Comparison of ENCODE assay signal across 14 cellular contexts in genomic region chr1:166902279-166902678, GRCh38. TPM values are rescaled to one million over a fixed set of nuclear protein-coding genes. Genes with fewer than 3 reads are reported as not detected.
A peak's percentile ranks its signal among the peaks of the same experiment; 100 is the strongest.
DNase-seq lines count a peak whose midpoint lies in the region; ATAC-seq and TF ChIP-seq lines count a peak whose summit lies in the region.
"Had no signal": no experiment of that assay in that cellular context is flagged by ENCODE, and none has a peak within 500 bp of the region (broad histone marks: within the 10 kb centered on the region; RNA-seq: fewer than 3 reads in every experiment).

No MANE protein-coding gene starts in this region.

- H3K4me2 ChIP-seq in Karpas-422 (ENCODE audit: low read depth, low read length, poor library complexity, severe bottlenecking), result no peak overlapping the region

- H3K27ac ChIP-seq in esophagus (ENCODE audit: low read depth in 2 of 2, low read length in 1 of 2) (peak overlapping the region; percentile 24 to 63), Karpas-422 (ENCODE audit: low read length) (no peak overlapping the region)
- H3K27ac ChIP-seq: ascending aorta, suprapubic skin had no signal

- peak; percentile 46 to 52 (median 50) for ATAC-seq in natural killer cell
- ATAC-seq in natural killer cell treated with Interleukin-12 subunit alpha and Interleukin-12 subunit beta and Interleukin-15 and Interleukin-18, amount 100 ng/mL, for 72 hours, result no peak
- peak; percentile 68 to 82 for ATAC-seq in stimulated activated naive B cell treated with anti-CD40 and anti-IgM and Interleukin-4, amounts not matched to agents 10 μg/mL and 1 μg/mL and 100 μg/mL, for 72 hours (replicated peaks)
- ATAC-seq: GM12878 had no signal

- H3K36me3 ChIP-seq in esophagus (ENCODE audit: control insufficient read depth in 2 of 2, insufficient read depth in 2 of 2, low read length in 1 of 2) (no peaks in the 10 kb centered on the region), Karpas-422 (ENCODE audit: insufficient read depth, low read length) (no peaks in the 10 kb centered on the region)
- H3K36me3 ChIP-seq: ascending aorta, suprapubic skin had no signal

- no peaks in the 10 kb centered on the region for H3K79me2 ChIP-seq in Karpas-422 (ENCODE audit: low read length)

- whole genome bisulfite sequencing in esophagus, 2 donors, result 55 to 67% methylated on average over 1 of the region's 1 CpG

- H2AFZ ChIP-seq in Karpas-422 (ENCODE audit: low read length), result no peak overlapping the region

- H3K4me1 Mint-ChIP-seq in natural killer cell, result peaks cover 10 to 11% of the 10 kb centered on the region in 2 donors
- H3K4me1 Mint-ChIP-seq in natural killer cell treated with Interleukin-12 subunit alpha and Interleukin-12 subunit beta and Interleukin-15 and Interleukin-18, amount 100 ng/mL, for 72 hours (ENCODE audit: low read depth in 2 of 2), result peaks cover 10 to 20% of the 10 kb centered on the region in 2 donors
- H3K4me1 Mint-ChIP-seq in stimulated activated naive B cell treated with anti-CD40 and anti-IgM and Interleukin-4, amounts not matched to agents 10 μg/mL and 1 μg/mL and 100 μg/mL, for 72 hours, result peaks cover 6 to 12% of the 10 kb centered on the region in 2 donors
- H3K4me1 Mint-ChIP-seq in T-helper 2 cell treated with Interferon-gamma antibody and Interleukin-4, amounts not matched to agents 5 μg/mL and 100 μg/mL, for 36 hours (ENCODE audit: low read depth), result peaks cover 31% of the 10 kb centered on the region

- TF ChIP-seq CTCF in natural killer cell (IDR thresholded peaks at IDR 0.05), result no peak

- no peaks in the 10 kb centered on the region for H3K9me2 ChIP-seq in Karpas-422 (replicated peaks; ENCODE audit: insufficient read depth, low read length)

- peaks cover 0 to 9% of the 10 kb centered on the region in 2 donors for H3K27me3 Mint-ChIP-seq in natural killer cell (ENCODE audit: low read depth in 2 of 2)
- peaks cover 1 to 10% of the 10 kb centered on the region in 2 donors for H3K27me3 Mint-ChIP-seq in natural killer cell treated with Interleukin-12 subunit alpha and Interleukin-12 subunit beta and Interleukin-15 and Interleukin-18, amount 100 ng/mL, for 72 hours
- peaks cover 10 to 14% of the 10 kb centered on the region in 2 donors for H3K27me3 Mint-ChIP-seq in stimulated activated naive B cell treated with anti-CD40 and anti-IgM and Interleukin-4, amounts not matched to agents 10 μg/mL and 1 μg/mL and 100 μg/mL, for 72 hours
- H3K27me3 Mint-ChIP-seq in T-helper 2 cell treated with Interferon-gamma antibody and Interleukin-4, amounts not matched to agents 5 μg/mL and 100 μg/mL, for 36 hours (ENCODE audit: low read depth), result peaks cover 22% of the 10 kb centered on the region

- no peak overlapping the region for H3K4me3 Mint-ChIP-seq in natural killer cell
- H3K4me3 Mint-ChIP-seq in natural killer cell treated with Interleukin-12 subunit alpha and Interleukin-12 subunit beta and Interleukin-15 and Interleukin-18, amount 100 ng/mL, for 72 hours, result no peak overlapping the region
- no peak overlapping the region for H3K4me3 Mint-ChIP-seq in stimulated activated naive B cell treated with anti-CD40 and anti-IgM and Interleukin-4, amounts not matched to agents 10 μg/mL and 1 μg/mL and 100 μg/mL, for 72 hours
- no peak overlapping the region for H3K4me3 Mint-ChIP-seq in T-helper 2 cell treated with Interferon-gamma antibody and Interleukin-4, amounts not matched to agents 5 μg/mL and 100 μg/mL, for 36 hours

- no peaks in the 10 kb centered on the region for H4K20me1 ChIP-seq in Karpas-422 (ENCODE audit: insufficient read depth, low read depth, low read length)

- H3K4me1 ChIP-seq in esophagus (ENCODE audit: control insufficient read depth in 2 of 2, insufficient read depth in 2 of 2, low read length in 1 of 2) (no peaks in the 10 kb centered on the region), Karpas-422 (ENCODE audit: low read length) (peaks cover 27% of the 10 kb centered on the region)
- H3K4me1 ChIP-seq: suprapubic skin had no signal

- peaks cover 0 to under 1% of the 10 kb centered on the region in 2 donors for H3K9me3 ChIP-seq in esophagus (ENCODE audit: control insufficient read depth in 2 of 2, insufficient read depth in 1 of 2, low read depth in 1 of 2, low read length in 1 of 2)
- H3K9me3 ChIP-seq in Karpas-422 (ENCODE audit: low read length), result no peaks in the 10 kb centered on the region
- H3K9me3 ChIP-seq: ascending aorta, suprapubic skin had no signal

- H3K27ac Mint-ChIP-seq in natural killer cell, result no peak overlapping the region
- no peak overlapping the region for H3K27ac Mint-ChIP-seq in natural killer cell treated with Interleukin-12 subunit alpha and Interleukin-12 subunit beta and Interleukin-15 and Interleukin-18, amount 100 ng/mL, for 72 hours
- no peak overlapping the region for H3K27ac Mint-ChIP-seq in stimulated activated naive B cell treated with anti-CD40 and anti-IgM and Interleukin-4, amounts not matched to agents 10 μg/mL and 1 μg/mL and 100 μg/mL, for 72 hours
- no peak overlapping the region for H3K27ac Mint-ChIP-seq in T-helper 2 cell treated with Interferon-gamma antibody and Interleukin-4, amounts not matched to agents 5 μg/mL and 100 μg/mL, for 36 hours

- H3K9me3 Mint-ChIP-seq in natural killer cell, result no peaks in the 10 kb centered on the region
- H3K9me3 Mint-ChIP-seq in natural killer cell treated with Interleukin-12 subunit alpha and Interleukin-12 subunit beta and Interleukin-15 and Interleukin-18, amount 100 ng/mL, for 72 hours, result no peaks in the 10 kb centered on the region
- peaks cover 1 to 12% of the 10 kb centered on the region in 2 donors for H3K9me3 Mint-ChIP-seq in stimulated activated naive B cell treated with anti-CD40 and anti-IgM and Interleukin-4, amounts not matched to agents 10 μg/mL and 1 μg/mL and 100 μg/mL, for 72 hours
- H3K9me3 Mint-ChIP-seq in T-helper 2 cell treated with Interferon-gamma antibody and Interleukin-4, amounts not matched to agents 5 μg/mL and 100 μg/mL, for 36 hours, result peaks cover 8% of the 10 kb centered on the region

- no peak overlapping the region for H3K4me3 ChIP-seq in esophagus (ENCODE audit: low read depth in 1 of 2, low read length in 2 of 2)
- H3K4me3 ChIP-seq in Karpas-422 (ENCODE audit: low read length), result no peak overlapping the region
- H3K4me3 ChIP-seq: ascending aorta, GM12878, suprapubic skin had no signal

- H3K27me3 ChIP-seq in esophagus (ENCODE audit: control insufficient read depth in 1 of 2, insufficient read depth in 2 of 2, low read length in 2 of 2), result no peaks in the 10 kb centered on the region
- H3K27me3 ChIP-seq in Karpas-422 (ENCODE audit: low read length), result no peaks in the 10 kb centered on the region
- H3K27me3 ChIP-seq: ascending aorta, suprapubic skin had no signal

- intact Hi-C loops in natural killer cell (cut with micrococcal nuclease), result loop anchor here (10.0 kb wide), 1 partner anchor 653 kb away; the partner anchor contains the start of gene CREG1

- no peaks in the 10 kb centered on the region for H3K36me3 Mint-ChIP-seq in natural killer cell
- H3K36me3 Mint-ChIP-seq in natural killer cell treated with Interleukin-12 subunit alpha and Interleukin-12 subunit beta and Interleukin-15 and Interleukin-18, amount 100 ng/mL, for 72 hours, result peaks cover under 1% of the 10 kb centered on the region
- peaks cover 0 to 4% of the 10 kb centered on the region in 2 donors for H3K36me3 Mint-ChIP-seq in stimulated activated naive B cell treated with anti-CD40 and anti-IgM and Interleukin-4, amounts not matched to agents 10 μg/mL and 1 μg/mL and 100 μg/mL, for 72 hours
- H3K36me3 Mint-ChIP-seq in T-helper 2 cell treated with Interferon-gamma antibody and Interleukin-4, amounts not matched to agents 5 μg/mL and 100 μg/mL, for 36 hours (ENCODE audit: low read depth), result no peaks in the 10 kb centered on the region

- H3K9ac ChIP-seq in Karpas-422 (ENCODE audit: low read length), result no peak overlapping the region

- DNase-seq in natural killer cell (no peak), OCI-M1 (lab: John Stamatoyannopoulos, UW) (peak; percentile 29), Karpas-422 (no peak), NCI-H1105 treated with DMSO at 0.1 percent for 48 hours (lab: John Stamatoyannopoulos, UW) (no peak)
- DNase-seq in natural killer cell treated with Interleukin-12 subunit alpha and Interleukin-12 subunit beta and Interleukin-15 and Interleukin-18, amount 100 ng/mL, for 72 hours (ENCODE audit: low spot score), result no peak
- DNase-seq in stimulated activated naive B cell treated with anti-CD40 and anti-IgM and Interleukin-4, amounts not matched to agents 10 μg/mL and 1 μg/mL and 100 μg/mL, for 72 hours, result no peak
- DNase-seq in T-helper 2 cell treated with Interferon-gamma antibody and Interleukin-4, amounts not matched to agents 5 μg/mL and 100 μg/mL, for 36 hours (ENCODE audit: low spot score), result no peak
- DNase-seq: C1 segment of cervical spinal cord, NCI-H1105, RPMI8226 had no signal

RNA-seq across cellular contexts. Expression of gene TADA1, which starts 26.2 kb away (rescaled TPM):
- total RNA-seq in natural killer cell, result 10 to 100 TPM; 11.7 to 13.7 (median 12.5) TPM
- 10 to 100 TPM in 1 of 2 donors, 1 to 10 TPM in 1; 9.3 to 10.2 TPM for total RNA-seq in natural killer cell treated with Interleukin-12 subunit alpha and Interleukin-12 subunit beta and Interleukin-15 and Interleukin-18, amount 100 ng/mL, for 72 hours
- 1 to 10 TPM; 7.8 to 8.1 TPM for polyA plus RNA-seq in esophagus
- 14.1 and 26.6 TPM in 2 replicates for total RNA-seq in Karpas-422 (2014; rRNA removed; shearing (Covaris generic); ENCODE audit: low replicate concordance)

Comparison
In these comparisons a context has a peak if more than half of its experiments do, and no peak if none do; other contexts are left out.
1. ATAC-seq: peak in natural killer cell (3 of 3) and stimulated activated naive B cell treated with anti-CD40 and anti-IgM and Interleukin-4, amounts not matched to agents 10 μg/mL and 1 μg/mL and 100 μg/mL, for 72 hours (2 of 2); none in natural killer cell treated with Interleukin-12 subunit alpha and Interleukin-12 subunit beta and Interleukin-15 and Interleukin-18, amount 100 ng/mL, for 72 hours (0 of 2).